1 cellular context compared by ENCODE assay signal in genomic region chr6:38131527-38131965, GRCh38.
TF ChIP-seq lines count a peak whose summit lies in the region.

No MANE protein-coding gene starts in this region.

TF ChIP-seq in SK-N-SH, 30 proteins besides CTCF, POLR2A, EP300 and RAD21 (continued from another document):
- TF ChIP-seq FOXJ3 (CRISPR knock-in tag; IDR thresholded peaks at IDR 0.05): no peak
- no peak for TF ChIP-seq NRF1 (IDR thresholded peaks at IDR 0.05; ENCODE audit: low read depth, low read length)
- TF ChIP-seq USF1 (IDR thresholded peaks at IDR 0.05; ENCODE audit: borderline replicate concordance, low read depth): no peak
- peak; percentile 86 for TF ChIP-seq NFIC (IDR thresholded peaks at IDR 0.05; ENCODE audit: borderline replicate concordance)
- no peak for TF ChIP-seq EZH2phosphoT487 (IDR thresholded peaks at IDR 0.05; ENCODE audit: borderline replicate concordance, low read depth)
- peak; percentile 75; the same call in 1 of the 2 replicates for TF ChIP-seq FOSL2 (IDR thresholded peaks at IDR 0.05; ENCODE audit: borderline replicate concordance, low read depth)
- TF ChIP-seq MXI1 (IDR thresholded peaks at IDR 0.05; ENCODE audit: low read depth, low read length): no peak
- peak; percentile 59 for TF ChIP-seq PBX3 (IDR thresholded peaks at IDR 0.05)
- TF ChIP-seq GATA2 (CRISPR knock-in tag; IDR thresholded peaks at IDR 0.05): no peak
- no peak for TF ChIP-seq IRF3 (IDR thresholded peaks at IDR 0.05; ENCODE audit: low read depth, low read length)
- peak; percentile 95 for TF ChIP-seq TCF12 (IDR thresholded peaks at IDR 0.05)
- no peak for TF ChIP-seq USF2 (IDR thresholded peaks at IDR 0.05; ENCODE audit: borderline replicate concordance, low read depth, low read length)
- no peak for TF ChIP-seq RCOR1 (IDR thresholded peaks at IDR 0.05; ENCODE audit: low read length)
- peak; percentile 21; the same call in 1 of the 2 replicates for TF ChIP-seq RXRA (IDR thresholded peaks at IDR 0.05; ENCODE audit: borderline replicate concordance, low read depth)
TF ChIP-seq in SK-N-SH: peak in this region for 11.
